8 cellular contexts compared by ENCODE assay signal in the genomic region with DNA sequence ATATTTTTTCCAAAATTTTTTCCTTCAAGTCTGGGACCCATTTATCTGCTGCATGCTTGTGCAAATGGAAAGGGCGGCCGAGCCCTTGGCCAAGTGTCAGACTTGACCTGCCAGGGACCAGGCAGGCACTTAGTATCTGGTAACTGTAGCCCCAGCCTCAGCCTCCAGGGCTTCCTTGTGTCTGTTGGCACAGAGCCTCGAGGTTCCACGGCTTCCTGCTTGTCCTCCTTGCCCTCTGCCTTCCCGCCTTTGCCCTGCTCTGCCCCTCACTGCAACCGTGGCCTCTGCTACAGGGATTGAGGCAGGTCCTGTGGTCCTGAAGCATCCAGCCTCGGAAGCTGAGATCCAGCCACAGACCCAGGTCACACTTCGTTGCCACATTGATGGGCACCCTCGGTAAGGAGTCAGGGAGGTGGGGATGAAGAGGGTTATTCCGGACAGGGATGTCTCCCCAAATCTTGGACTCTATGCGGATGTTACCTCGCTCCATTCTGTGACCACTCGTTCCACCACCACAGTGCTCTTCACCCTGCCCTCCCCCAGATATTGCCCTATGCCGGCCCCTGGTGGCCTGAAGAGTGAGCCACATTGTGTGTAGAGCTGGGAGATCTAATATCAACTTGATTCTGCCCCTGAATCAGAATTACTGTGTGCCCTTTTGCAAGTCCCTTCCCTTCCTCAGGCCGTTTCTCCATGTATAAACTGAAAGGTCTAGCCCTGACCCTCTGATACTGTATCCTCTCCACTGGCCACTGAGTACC. TPM values are rescaled to one million over a fixed set of nuclear protein-coding genes. Genes with fewer than 3 reads are reported as not detected.
DNase-seq lines count a peak whose midpoint lies in the region; ATAC-seq and TF ChIP-seq lines count a peak whose summit lies in the region.

No MANE protein-coding gene starts in this region.

- no peak for DNase-seq in AG04450 (ENCODE audit: low read depth, low spot score)
- DNase-seq in GM23338 (ENCODE audit: low spot score) = peak; percentile 79
- DNase-seq in foreskin fibroblast = peak; percentile 51 to 83
- DNase-seq in spleen = no peak
- DNase-seq in Ammon's horn (ENCODE audit: low spot score) = no peak
- no peak for DNase-seq in superior temporal gyrus (ENCODE audit: extremely low spot score)

- no peaks in the 10 kb centered on the region; the same call in 1 of the 2 replicates for H3K4me1 ChIP-seq in GM23338 (ENCODE audit: insufficient read depth)
- H3K4me1 ChIP-seq in spleen = peaks cover 0 to 16% (median 4%) of the 10 kb centered on the region in 6 donors

- H3K36me3 ChIP-seq in GM23338 (ENCODE audit: insufficient read depth) (no peaks in the 10 kb centered on the region), SU-DHL-6 (ENCODE audit: low read length) (no peaks in the 10 kb centered on the region), spleen (no peaks in the 10 kb centered on the region)

- peaks cover 17% of the 10 kb centered on the region for H3K27me3 Mint-ChIP-seq in GM23338 (ENCODE audit: insufficient read depth, low read depth, poor library complexity)

- H3K4me3 Mint-ChIP-seq in GM23338 = no peak overlapping the region

- peaks cover 23% of the 10 kb centered on the region for H3K4me1 Mint-ChIP-seq in GM23338

- no peaks in the 10 kb centered on the region for H3F3A ChIP-seq in GM23338 (replicated peaks; ENCODE audit: low read depth)
- H3F3A ChIP-seq in SU-DHL-6 (ENCODE audit: insufficient read depth) = no peaks in the 10 kb centered on the region

- TF ChIP-seq POLR2A in spleen (IDR thresholded peaks at IDR 0.05) = no peak

- H4K20me1 ChIP-seq in GM23338 (replicated peaks; ENCODE audit: insufficient read depth) (no peaks in the 10 kb centered on the region; the same call in 1 of the 2 replicates), SU-DHL-6 (ENCODE audit: low read depth, low read length) (no peaks in the 10 kb centered on the region)

- CTCF ChIA-PET in AG04450 (lab: Charles Lee) = interaction anchor here (0.9 to 2.3 kb wide), 7 partner anchors 8 to 245 kb away, joined by 3 to 11 read pairs (median 3); partner anchors contain the start of gene MRPL2

- 46 to 68% (median 54%) methylated on average over 15 of the region's 15 CpGs for WGBS in spleen, 5 donors

- POLR2A ChIA-PET in AG04450 (lab: Yijun Ruan, JAX) = interaction anchor here (1.4 to 2.3 kb wide), 2 partner anchors 40 to 53 kb away, joined by 4 to 6 read pairs; partner anchors contain the start of gene PTK7

- H3K9ac ChIP-seq in SU-DHL-6 (ENCODE audit: low read length) = no peak overlapping the region

- no peak overlapping the region for H3K4me2 ChIP-seq in GM23338
- no peak overlapping the region for H3K4me2 ChIP-seq in SU-DHL-6 (ENCODE audit: low read depth, low read length, poor library complexity, severe bottlenecking)

- TF ChIP-seq CTCF in AG04450 (IDR thresholded peaks at IDR 0.05; ENCODE audit: low read depth, low read length) = peak; percentile 80
- TF ChIP-seq CTCF in GM23338 (conservative IDR thresholded peaks at IDR 0.05; ENCODE audit: low read depth in 2 of 2) = peak; percentile 65 to 88
- peak; percentile 57 for TF ChIP-seq CTCF in SU-DHL-6 (IDR thresholded peaks at IDR 0.05; ENCODE audit: insufficient read depth, low read length, poor library complexity, severe bottlenecking)
- peak; percentile 81 for TF ChIP-seq CTCF in foreskin fibroblast (IDR thresholded peaks at IDR 0.05; ENCODE audit: low read depth, low read length)
- peak in 6 of 11 experiments; percentile 13 to 46 (median 34) for TF ChIP-seq CTCF in spleen (IDR thresholded peaks at IDR 0.05 in 8 of 11, conservative IDR thresholded peaks at IDR 0.05 in 3 of 11)

- intact Hi-C loops in spleen (cut with DNase I; ENCODE audit: low total_unique reads) = no loop called here

- peaks cover 27% of the 10 kb centered on the region for H3K36me3 Mint-ChIP-seq in GM23338 (ENCODE audit: low read depth)

- H3K9me2 ChIP-seq in GM23338 (ENCODE audit: insufficient read depth) (no peaks in the 10 kb centered on the region), SU-DHL-6 (replicated peaks; ENCODE audit: insufficient read depth, low read length) (no peaks in the 10 kb centered on the region)

- H3K27me3 ChIP-seq in AG04450 (ENCODE audit: control insufficient read depth, insufficient read depth, low read length) (no peaks in the 10 kb centered on the region), GM23338 (ENCODE audit: insufficient read depth) (no peaks in the 10 kb centered on the region), SU-DHL-6 (ENCODE audit: low read length) (no peaks in the 10 kb centered on the region), spleen (replicated peaks in 1 of 7) (peaks cover 0 to 5% (median 0%) of the 10 kb centered on the region in 7 donors)

- H2AFZ ChIP-seq in GM23338 = no peak overlapping the region
- no peak overlapping the region for H2AFZ ChIP-seq in SU-DHL-6 (ENCODE audit: low read depth, low read length, severe bottlenecking)

- no peak overlapping the region for H3K27ac ChIP-seq in AG04450 (ENCODE audit: low read depth, low read length)
- H3K27ac ChIP-seq in GM23338 (ENCODE audit: low read depth) = peak overlapping the region; percentile 74; the same call in 1 of the 2 replicates
- no peak overlapping the region for H3K27ac ChIP-seq in SU-DHL-6 (ENCODE audit: low read depth, low read length)
- no peak overlapping the region for H3K27ac ChIP-seq in spleen

- H3K27ac Mint-ChIP-seq in GM23338 = no peak overlapping the region

- ATAC-seq in GM23338 (peak; percentile 88), HG02571 (IDR thresholded peaks at IDR 0.05; ENCODE audit: unreplicated experiment) (no peak)

- H3K79me2 ChIP-seq in GM23338 (replicated peaks; ENCODE audit: insufficient read depth) (peaks cover 35% of the 10 kb centered on the region), SU-DHL-6 (ENCODE audit: insufficient read depth, low read length) (no peaks in the 10 kb centered on the region)

- H3K9me3 ChIP-seq in AG04450 (ENCODE audit: control insufficient read depth, insufficient read depth, low read length) = no peaks in the 10 kb centered on the region
- H3K9me3 ChIP-seq in SU-DHL-6 (ENCODE audit: insufficient read depth, low read length) = no peaks in the 10 kb centered on the region
- H3K9me3 ChIP-seq in spleen = no peaks in the 10 kb centered on the region

- no peaks in the 10 kb centered on the region; the same call in 2 of the 3 replicates for H3K9me3 Mint-ChIP-seq in GM23338

- H3K4me3 ChIP-seq in AG04450 (ENCODE audit: low read depth, low read length) (no peak overlapping the region), GM23338 (no peak overlapping the region), SU-DHL-6 (ENCODE audit: insufficient read depth, low read length, poor library complexity, severe bottlenecking) (no peak overlapping the region), foreskin fibroblast (ENCODE audit: low read depth in 1 of 2, low read length in 2 of 2) (no peak overlapping the region), spleen (no peak overlapping the region)

TF ChIP-seq in GM23338, 12 proteins besides CTCF, POLR2A, EP300 and RAD21 (continues in another document):
- TF ChIP-seq ZNF114 (CRISPR knock-in tag; IDR thresholded peaks at IDR 0.05) (no peak), CREB1 (CRISPR knock-in tag; IDR thresholded peaks at IDR 0.05; ENCODE audit: low read depth) (no peak), JUNB (IDR thresholded peaks at IDR 0.05; ENCODE audit: unreplicated experiment) (no peak), NANOG (IDR thresholded peaks at IDR 0.05; ENCODE audit: borderline replicate concordance) (no peak)
- TF ChIP-seq, protein P1, sequence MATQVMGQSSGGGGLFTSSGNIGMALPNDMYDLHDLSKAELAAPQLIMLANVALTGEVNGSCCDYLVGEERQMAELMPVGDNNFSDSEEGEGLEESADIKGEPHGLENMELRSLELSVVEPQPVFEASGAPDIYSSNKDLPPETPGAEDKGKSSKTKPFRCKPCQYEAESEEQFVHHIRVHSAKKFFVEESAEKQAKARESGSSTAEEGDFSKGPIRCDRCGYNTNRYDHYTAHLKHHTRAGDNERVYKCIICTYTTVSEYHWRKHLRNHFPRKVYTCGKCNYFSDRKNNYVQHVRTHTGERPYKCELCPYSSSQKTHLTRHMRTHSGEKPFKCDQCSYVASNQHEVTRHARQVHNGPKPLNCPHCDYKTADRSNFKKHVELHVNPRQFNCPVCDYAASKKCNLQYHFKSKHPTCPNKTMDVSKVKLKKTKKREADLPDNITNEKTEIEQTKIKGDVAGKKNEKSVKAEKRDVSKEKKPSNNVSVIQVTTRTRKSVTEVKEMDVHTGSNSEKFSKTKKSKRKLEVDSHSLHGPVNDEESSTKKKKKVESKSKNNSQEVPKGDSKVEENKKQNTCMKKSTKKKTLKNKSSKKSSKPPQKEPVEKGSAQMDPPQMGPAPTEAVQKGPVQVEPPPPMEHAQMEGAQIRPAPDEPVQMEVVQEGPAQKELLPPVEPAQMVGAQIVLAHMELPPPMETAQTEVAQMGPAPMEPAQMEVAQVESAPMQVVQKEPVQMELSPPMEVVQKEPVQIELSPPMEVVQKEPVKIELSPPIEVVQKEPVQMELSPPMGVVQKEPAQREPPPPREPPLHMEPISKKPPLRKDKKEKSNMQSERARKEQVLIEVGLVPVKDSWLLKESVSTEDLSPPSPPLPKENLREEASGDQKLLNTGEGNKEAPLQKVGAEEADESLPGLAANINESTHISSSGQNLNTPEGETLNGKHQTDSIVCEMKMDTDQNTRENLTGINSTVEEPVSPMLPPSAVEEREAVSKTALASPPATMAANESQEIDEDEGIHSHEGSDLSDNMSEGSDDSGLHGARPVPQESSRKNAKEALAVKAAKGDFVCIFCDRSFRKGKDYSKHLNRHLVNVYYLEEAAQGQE (IDR thresholded peaks at IDR 0.05; ENCODE audit: unreplicated experiment) = no peak

RNA-seq across cellular contexts. Expression of gene SRF, which starts 41.5 kb away (rescaled TPM):
- 36.8 and 48.5 TPM in 2 replicates for polyA plus RNA-seq in AG04450 (2011; rRNA removed)
- 41.4 and 58.1 TPM in 2 replicates for polyA minus RNA-seq in AG04450 (2011; rRNA and poly(A)+ RNA removed)
- 49.7 and 54.9 TPM in 2 replicates for total RNA-seq in GM23338 (2014; rRNA removed; shearing (Covaris generic))
- polyA plus RNA-seq in GM23338 (2016; fragmentation: Nextera tagmentation; extraction: Ambion mirVana) = 9.9 and 13.4 TPM in 2 replicates
- 10 to 100 TPM; 23.5 to 45.6 (median 29.6) TPM for total RNA-seq in spleen
- polyA plus RNA-seq in spleen = 10 to 100 TPM; 11.6 to 25.3 (median 14.3) TPM

RNA-seq across cellular contexts. Expression of gene CUL9, which starts 52.4 kb away (rescaled TPM):
- 11.5 and 11.8 TPM in 2 replicates for polyA plus RNA-seq in AG04450 (2011; rRNA removed)
- 15.5 and 22.3 TPM in 2 replicates for polyA minus RNA-seq in AG04450 (2011; rRNA and poly(A)+ RNA removed)
- total RNA-seq in GM23338 (2014; rRNA removed; shearing (Covaris generic)) = 11.3 and 14.2 TPM in 2 replicates
- polyA plus RNA-seq in GM23338 (2016; fragmentation: Nextera tagmentation; extraction: Ambion mirVana) = 2.6 and 4.9 TPM in 2 replicates
- total RNA-seq in spleen = 10 to 100 TPM; 54.0 to 81.5 (median 68.5) TPM
- 100 to 1,000 TPM in 2 of 3 donors, 10 to 100 TPM in 1; 50.4 to 145 (median 113) TPM for polyA plus RNA-seq in spleen

RNA-seq across cellular contexts. Expression of gene PTK7, which starts 53.5 kb away (rescaled TPM):
- 146 and 179 TPM in 2 replicates for polyA plus RNA-seq in AG04450 (2011; rRNA removed)
- polyA minus RNA-seq in AG04450 (2011; rRNA and poly(A)+ RNA removed) = 230 and 312 TPM in 2 replicates
- 121 and 147 TPM in 2 replicates for total RNA-seq in GM23338 (2014; rRNA removed; shearing (Covaris generic))
- 46.1 and 52.2 TPM in 2 replicates for polyA plus RNA-seq in GM23338 (2016; fragmentation: Nextera tagmentation; extraction: Ambion mirVana)
- total RNA-seq in spleen = 10 to 100 TPM; 20.4 to 66.4 (median 35.1) TPM
- 10 to 100 TPM in 1 of 3 donors, 1 to 10 TPM in 2; 6.0 to 13.0 (median 8.7) TPM for polyA plus RNA-seq in spleen

Comparison
In these comparisons a context has a peak if more than half of its experiments do, and no peak if none do; other contexts are left out.
1. DNase-seq: peak in GM23338 (single experiment) and foreskin fibroblast (2 of 2); none in AG04450 (single experiment), spleen (single experiment), Ammon's horn (single experiment) and superior temporal gyrus (single experiment).
2. Peak in every context shown above with its lines, with median percentiles within 50 percentile points of each other: CTCF ChIP-seq.